ENCODE assay signal across 25 cellular contexts in the genomic region with DNA sequence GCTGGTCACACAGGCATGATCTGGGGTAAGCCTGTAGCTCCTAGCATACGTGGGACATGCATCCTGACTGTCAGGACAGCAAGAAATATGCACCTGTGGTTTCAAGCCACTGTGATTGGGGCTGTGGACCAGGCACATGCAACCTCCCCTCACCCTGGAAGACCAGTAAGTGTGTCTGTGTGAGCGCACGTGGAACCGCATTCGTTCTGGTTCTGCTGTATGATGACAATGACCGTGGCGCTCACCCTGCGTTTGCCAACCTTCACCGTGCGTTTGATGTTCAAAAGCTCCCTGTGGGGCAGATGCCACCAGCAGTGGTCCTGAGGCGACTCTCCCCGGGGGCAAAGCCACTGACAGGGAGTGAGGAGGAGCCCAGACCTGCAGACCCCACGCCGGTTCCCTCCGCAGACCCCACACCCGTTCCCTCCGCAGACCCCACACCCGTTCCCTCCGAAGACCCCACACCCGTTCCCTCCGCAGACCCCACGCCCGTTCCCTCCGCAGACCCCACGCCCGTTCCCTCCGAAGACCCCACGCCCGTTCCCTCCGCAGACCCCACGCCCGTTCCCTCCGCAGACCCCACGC.
"Had no signal": no experiment of that assay in that cellular context is flagged by ENCODE, and none has a peak within 500 bp of the region (broad histone marks: within the 10 kb centered on the region; RNA-seq: fewer than 3 reads in every experiment).

No MANE protein-coding gene starts in this region.

- H3K9ac ChIP-seq: parathyroid adenoma had no signal

- H3K4me3 ChIP-seq: heart left ventricle, left ventricle myocardium inferior, lung, right atrium auricular region, right lobe of liver, smooth muscle cell, tibial nerve, vagina had no signal

- H3K27me3 ChIP-seq: neutrophil, right atrium auricular region, right lobe of liver, tibial nerve, vagina had no signal

- H3K36me3 ChIP-seq: heart left ventricle, left ventricle myocardium inferior, neutrophil, right atrium auricular region, right lobe of liver, tibial nerve, vagina had no signal

- H3K9me3 ChIP-seq: heart left ventricle, left ventricle myocardium inferior, neutrophil, right atrium auricular region, right lobe of liver, tibial nerve, vagina had no signal

- ATAC-seq: heart left ventricle; natural killer cell treated with Interleukin-12 subunit alpha and Interleukin-12 subunit beta and Interleukin-15 and Interleukin-18, amount 100 ng/mL, for 72 hours; right lobe of liver; stimulated activated naive B cell treated with anti-CD40 and anti-IgM and Interleukin-4, amounts not matched to agents 10 μg/mL and 1 μg/mL and 100 μg/mL, for 72 hours had no signal

- H3K27ac ChIP-seq: heart left ventricle, left ventricle myocardium inferior, neutrophil, parathyroid adenoma, right atrium auricular region, right lobe of liver, tibial nerve, vagina had no signal

- H2AFZ ChIP-seq: parathyroid adenoma had no signal

- H3K36me3 Mint-ChIP-seq: mesothelial cell of epicardium; naive B cell; natural killer cell treated with Interleukin-12 subunit alpha and Interleukin-12 subunit beta and Interleukin-15 and Interleukin-18, amount 100 ng/mL, for 72 hours; stimulated activated naive B cell treated with anti-CD40 and anti-IgM and Interleukin-4, amounts not matched to agents 10 μg/mL and 1 μg/mL and 100 μg/mL, for 72 hours; type B pancreatic cell had no signal

- H3K4me2 ChIP-seq: smooth muscle cell had no signal

- H3K9me3 Mint-ChIP-seq: mesothelial cell of epicardium; naive B cell; natural killer cell treated with Interleukin-12 subunit alpha and Interleukin-12 subunit beta and Interleukin-15 and Interleukin-18, amount 100 ng/mL, for 72 hours; stimulated activated naive B cell treated with anti-CD40 and anti-IgM and Interleukin-4, amounts not matched to agents 10 μg/mL and 1 μg/mL and 100 μg/mL, for 72 hours; stimulated activated naive CD8-positive, alpha-beta T cell treated with anti-CD3 and anti-CD28 coated beads, Interleukin-15, Interleukin-2, amounts not matched to agents 100 ng/mL and 50 ng/mL, for 24 hours; type B pancreatic cell had no signal

- H3K4me1 ChIP-seq: heart left ventricle, left ventricle myocardium inferior, parathyroid adenoma, right atrium auricular region, right lobe of liver, tibial nerve, vagina had no signal

- DNase-seq: heart left ventricle; islet precursor cell; left ventricle myocardium inferior; mesendoderm; naive B cell; occipital lobe; right lobe of liver; stimulated activated CD4-positive, alpha-beta T cell treated with anti-CD3 and anti-CD28 coated beads, Interleukin-12 subunit alpha, Interleukin-12 subunit beta, amount 100 ng/mL, for 4 hours; stimulated activated CD4-positive, alpha-beta T cell treated with anti-CD3 and anti-CD28 coated beads, Interleukin-15, amount 100 ng/mL, for 24 hours; stimulated activated CD4-positive, alpha-beta T cell treated with anti-CD3 and anti-CD28 coated beads, Interleukin-2, amount 100 ng/mL, for 24 hours; stimulated activated CD4-positive, alpha-beta T cell treated with anti-CD3 and anti-CD28 coated beads, Interleukin-4, amount 100 ng/mL, for 1 hour; stimulated activated naive B cell treated with anti-CD40 and anti-IgM and Interleukin-4, amounts not matched to agents 10 μg/mL and 1 μg/mL and 100 μg/mL, for 72 hours; substantia nigra had no signal

- H3K27ac Mint-ChIP-seq: mesothelial cell of epicardium; naive B cell; natural killer cell treated with Interleukin-12 subunit alpha and Interleukin-12 subunit beta and Interleukin-15 and Interleukin-18, amount 100 ng/mL, for 72 hours; progenitor cell of endocrine pancreas; stimulated activated naive B cell treated with anti-CD40 and anti-IgM and Interleukin-4, amounts not matched to agents 10 μg/mL and 1 μg/mL and 100 μg/mL, for 72 hours; stimulated activated naive CD8-positive, alpha-beta T cell treated with anti-CD3 and anti-CD28 coated beads, Interleukin-15, Interleukin-2, amounts not matched to agents 100 ng/mL and 50 ng/mL, for 24 hours; type B pancreatic cell had no signal
